ENCODE assay signal across 11 cellular contexts in genomic region chr3:64291345-64291744, GRCh38.
A peak's percentile ranks its signal among the peaks of the same experiment; 100 is the strongest.
DNase-seq lines count a peak whose midpoint lies in the region; ATAC-seq and TF ChIP-seq lines count a peak whose summit lies in the region.
"Had no signal": no experiment of that assay in that cellular context is flagged by ENCODE, and none has a peak within 500 bp of the region (broad histone marks: within the 10 kb centered on the region; RNA-seq: fewer than 3 reads in every experiment).

No MANE protein-coding gene starts in this region.

- H3K9me3 Mint-ChIP-seq in immature natural killer cell: peaks cover 0 to 11% (median 5%) of the 10 kb centered on the region in 6 donors
- H3K9me3 Mint-ChIP-seq: activated naive CD8-positive, alpha-beta T cell treated with anti-CD3 and anti-CD28 coated beads for 36 hours; CD4-positive, CD25-positive, alpha-beta regulatory T cell had no signal

- ATAC-seq in HG02623 (IDR thresholded peaks at IDR 0.05; ENCODE audit: unreplicated experiment): no peak
- ATAC-seq in T-helper 17 cell: no peak

- H3K27ac ChIP-seq in mucosa of rectum (ENCODE audit: low read depth in 2 of 2, low read length in 2 of 2): peak overlapping the region; percentile 14 to 25

- no peaks in the 10 kb centered on the region for H3K27me3 ChIP-seq in mucosa of rectum (ENCODE audit: control insufficient read depth in 2 of 2, insufficient read depth in 2 of 2, low read length in 2 of 2)

- H3K4me1 ChIP-seq in mucosa of rectum (ENCODE audit: control insufficient read depth in 2 of 2, insufficient read depth in 2 of 2, low read length in 2 of 2): no peaks in the 10 kb centered on the region

- TF ChIP-seq CTCF in AG09309 (IDR thresholded peaks at IDR 0.05; ENCODE audit: control insufficient read depth, insufficient read depth, low read depth, low read length, missing control alignments): no peak

- H3K9me3 ChIP-seq in mucosa of rectum (ENCODE audit: control insufficient read depth in 2 of 2, low read length in 2 of 2) (no peaks in the 10 kb centered on the region), T-helper 17 cell (ENCODE audit: control insufficient read depth, low read length, poor library complexity, severe bottlenecking) (no peaks in the 10 kb centered on the region)

- H3K36me3 Mint-ChIP-seq in immature natural killer cell: no peaks in the 10 kb centered on the region
- no peaks in the 10 kb centered on the region for H3K36me3 Mint-ChIP-seq in T-helper 17 cell (ENCODE audit: low read depth)
- H3K36me3 Mint-ChIP-seq: activated naive CD8-positive, alpha-beta T cell treated with anti-CD3 and anti-CD28 coated beads for 36 hours; CD4-positive, CD25-positive, alpha-beta regulatory T cell had no signal

- H3K4me1 Mint-ChIP-seq in immature natural killer cell (no peaks in the 10 kb centered on the region), T-helper 17 cell (no peaks in the 10 kb centered on the region)
- H3K4me1 Mint-ChIP-seq: activated naive CD8-positive, alpha-beta T cell treated with anti-CD3 and anti-CD28 coated beads for 36 hours; CD4-positive, CD25-positive, alpha-beta regulatory T cell had no signal

- H3K4me3 ChIP-seq in AG09309 (ENCODE audit: control insufficient read depth, low read depth, low read length) (no peak overlapping the region), mucosa of rectum (ENCODE audit: low read length in 2 of 2) (no peak overlapping the region)

- no peak overlapping the region for H3K9ac ChIP-seq in mucosa of rectum (ENCODE audit: low read depth in 1 of 2, low read length in 2 of 2)

- no peaks in the 10 kb centered on the region for H3K36me3 ChIP-seq in mucosa of rectum (ENCODE audit: control insufficient read depth in 2 of 2, insufficient read depth in 2 of 2, low read length in 2 of 2)

- H3K4me3 Mint-ChIP-seq in immature natural killer cell: no peak overlapping the region
- H3K4me3 Mint-ChIP-seq in T-helper 17 cell: no peak overlapping the region
- H3K4me3 Mint-ChIP-seq: activated naive CD8-positive, alpha-beta T cell treated with anti-CD3 and anti-CD28 coated beads for 36 hours; CD4-positive, CD25-positive, alpha-beta regulatory T cell had no signal

- DNase-seq in AG09309 (ENCODE audit: low read depth) (peak; percentile 88), NCI-H446 treated with DMSO at 0.1 percent for 48 hours (lab: John Stamatoyannopoulos, UW) (peak; percentile 17), dermis blood vessel endothelial cell (peak; percentile 17), DMS153 (lab: John Stamatoyannopoulos, UW) (no peak), immature natural killer cell (no peak), T-helper 17 cell (no peak)
- DNase-seq: activated naive CD8-positive, alpha-beta T cell treated with anti-CD3 and anti-CD28 coated beads for 36 hours; CD4-positive, CD25-positive, alpha-beta regulatory T cell; NCI-H1694 had no signal

- H3K27ac Mint-ChIP-seq in immature natural killer cell (no peak overlapping the region), T-helper 17 cell (no peak overlapping the region)
- H3K27ac Mint-ChIP-seq: activated naive CD8-positive, alpha-beta T cell treated with anti-CD3 and anti-CD28 coated beads for 36 hours; CD4-positive, CD25-positive, alpha-beta regulatory T cell had no signal

- H3K27me3 Mint-ChIP-seq in immature natural killer cell (ENCODE audit: low read depth in 3 of 3) (peaks cover 0 to 3% (median 0%) of the 10 kb centered on the region in 3 donors), T-helper 17 cell (peaks cover 10% of the 10 kb centered on the region)
- H3K27me3 Mint-ChIP-seq: CD4-positive, CD25-positive, alpha-beta regulatory T cell had no signal

Comparison
In these comparisons a context has a peak if more than half of its experiments do, and no peak if none do; other contexts are left out.
1. DNase-seq: peak in AG09309 (single experiment), NCI-H446 treated with DMSO at 0.1 percent for 48 hours (single experiment) and dermis blood vessel endothelial cell (single experiment); none in DMS153 (single experiment), immature natural killer cell (0 of 3) and T-helper 17 cell (0 of 3).